In the genomic region with DNA sequence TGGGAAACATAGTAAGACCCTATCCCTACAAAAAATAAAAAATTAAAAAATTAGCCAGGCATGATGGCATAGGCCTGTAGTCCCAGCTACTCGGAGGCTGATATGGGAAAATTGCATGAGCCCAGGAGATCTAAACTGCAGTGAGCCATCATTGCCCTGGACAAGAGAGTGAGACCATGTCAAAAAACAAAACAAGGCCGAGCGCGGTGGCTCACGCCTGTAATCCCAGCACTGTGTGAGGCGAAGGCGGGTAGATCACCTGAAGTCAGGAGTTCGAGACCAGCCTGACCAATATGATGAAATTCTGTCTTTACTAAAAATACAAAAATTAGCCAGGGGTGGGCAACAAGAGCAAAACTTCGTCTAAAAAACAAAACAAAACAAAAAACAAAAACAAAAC, we compare ENCODE assay signal across 39 cellular contexts. TPM values are rescaled to one million over a fixed set of nuclear protein-coding genes. Genes with fewer than 3 reads are reported as not detected.
"Had no signal": no experiment of that assay in that cellular context is flagged by ENCODE, and none has a peak within 500 bp of the region (broad histone marks: within the 10 kb centered on the region; RNA-seq: fewer than 3 reads in every experiment).

No MANE protein-coding gene starts in this region.

- H3K27ac ChIP-seq: adrenal gland, ascending aorta, body of pancreas, brain microvascular endothelial cell, breast epithelium, cardiac muscle cell had no signal

- H3K27me3 ChIP-seq: adrenal gland, ascending aorta, body of pancreas, brain microvascular endothelial cell, breast epithelium, cardiac muscle cell had no signal

- DNase-seq: activated effector memory CD4-positive, alpha-beta T cell treated with anti-CD3 and anti-CD28 coated beads, Interleukin-2, amount 50 U/mL, for 16 hours; activated effector memory CD4-positive, alpha-beta T cell treated with Interleukin-2 at 50 U/mL for 16 hours; activated gamma-delta T cell; activated gamma-delta T cell treated with Interleukin-2 at 50 U/mL for 16 hours; activated naive CD4-positive, alpha-beta T cell; activated naive CD4-positive, alpha-beta T cell treated with anti-CD3 and anti-CD28 coated beads for 36 hours; activated naive CD4-positive, alpha-beta T cell treated with anti-CD3 and anti-CD28 coated beads, Interleukin-2, amount 10 ng/mL, durations not matched to agents 7 days and 5 days; activated naive CD4-positive, alpha-beta T cell treated with anti-CD3 and anti-CD28 coated beads, Interleukin-2, amount 50 U/mL, for 16 hours; activated naive CD4-positive, alpha-beta T cell treated with Interleukin-2 at 50 U/mL for 16 hours; activated naive CD8-positive, alpha-beta T cell treated with anti-CD3 and anti-CD28 coated beads for 36 hours; activated naive CD8-positive, alpha-beta T cell treated with anti-CD3 and anti-CD28 coated beads, Interleukin-2, amount 10 ng/mL, durations not matched to agents 7 days and 5 days; activated naive CD8-positive, alpha-beta T cell treated with anti-CD3 and anti-CD28 coated beads, Interleukin-2, amount 50 U/mL, for 24 hours; activated T-cell treated with anti-CD3 and anti-CD28 coated beads, Interleukin-2, amount 50 U/mL, for 1 hour; activated T-cell treated with anti-CD3 and anti-CD28 coated beads, Interleukin-2, amount 50 U/mL, for 24 hours; activated T-cell treated with anti-CD3 and anti-CD28 coated beads, Interleukin-2, amount 50 U/mL, for 4 hours; activated T-cell treated with anti-CD3 and anti-CD28 coated beads, Interleukin-2, amount 50 U/mL, for 48 hours; activated T-cell treated with anti-CD3 and anti-CD28 coated beads, Interleukin-2, amount 50 U/mL, for 72 hours; adrenal gland; amniotic stem cell; amygdala; anterior cingulate cortex; aorta; body of pancreas; brain microvascular endothelial cell; caudate nucleus; central memory CD4-positive, alpha-beta T cell; cerebellar nuclear complex had no signal

- H3K4me1 ChIP-seq: adrenal gland, ascending aorta, body of pancreas, breast epithelium had no signal

- ATAC-seq: activated naive CD4-positive, alpha-beta T cell treated with anti-CD3 and anti-CD28 coated beads, Interleukin-2, amount 50 U/mL, for 72 hours; activated naive CD8-positive, alpha-beta T cell treated with anti-CD3 and anti-CD28 coated beads, Interleukin-2, amount 50 U/mL, for 24 hours; activated T-cell treated with anti-CD3 and anti-CD28 coated beads, Interleukin-2, amount 50 U/mL, for 4 hours; activated T-cell treated with anti-CD3 and anti-CD28 coated beads, Interleukin-2, amount 50 U/mL, for 72 hours; activated T-helper 17 cell treated with anti-CD3 and anti-CD28 coated beads, Interleukin-2, amount 50 U/mL, for 72 hours; body of pancreas had no signal

- H3K9me3 ChIP-seq: adrenal gland, ascending aorta, body of pancreas, breast epithelium had no signal

- H3K4me3 ChIP-seq: adrenal gland, ascending aorta, body of pancreas, breast epithelium, cardiac muscle cell had no signal

- H3K36me3 ChIP-seq: adrenal gland, ascending aorta, brain microvascular endothelial cell, breast epithelium, cardiac muscle cell had no signal

RNA-seq across cellular contexts. Expression of gene FAM186A, which starts 51.6 kb away (rescaled TPM):
- total RNA-seq: activated naive CD4-positive, alpha-beta T cell treated with anti-CD3 and anti-CD28 coated beads for 36 hours; activated naive CD8-positive, alpha-beta T cell treated with anti-CD3 and anti-CD28 coated beads for 36 hours; activated naive CD8-positive, alpha-beta T cell treated with anti-CD3 and anti-CD28 coated beads, Interleukin-2, amount 10 ng/mL, durations not matched to agents 7 days and 5 days; activated T-cell treated with anti-CD3 and anti-CD28 coated beads, Interleukin-2, amount 50 U/mL, for 4 hours; activated T-cell treated with anti-CD3 and anti-CD28 coated beads, Interleukin-2, amount 50 U/mL, for 72 hours; activated T-helper 1 cell treated with anti-CD3 and anti-CD28 coated beads, Interleukin-12 subunit alpha, Interleukin-12 subunit beta, Interleukin-2, Interleukin-4 antibody, amounts not matched to agents 30 ng/mL and 10 ng/mL and 1 ng/mL, durations not matched to agents 14 hours and 24 hours and 36 hours; activated T-helper 17 cell treated with anti-CD3 and anti-CD28 coated beads, Interleukin-2, amount 50 U/mL, for 72 hours; activated T-helper 2 cell treated with anti-CD3 and anti-CD28 coated beads, Interferon-gamma antibody, Interleukin-2, Interleukin-4, amounts not matched to agents 10 μg/mL and 5 μg/mL and 100 μg/mL, durations not matched to agents 14 hours and 24 hours and 36 hours; adrenal gland; aorta; ascending aorta; astrocyte; body of pancreas; breast epithelium; bronchial epithelial cell; cardiac muscle cell; cardiac septum; cerebellum; chondrocyte had no signal
